ENCODE assay signal across 8 cellular contexts in genomic region chr10:61786728-61787127, GRCh38.
DNase-seq lines count a peak whose midpoint lies in the region; ATAC-seq and TF ChIP-seq lines count a peak whose summit lies in the region.

No MANE protein-coding gene starts in this region.

- H3K27me3 ChIP-seq in brain microvascular endothelial cell (replicated peaks) (no peaks in the 10 kb centered on the region), skeletal muscle tissue (ENCODE audit: control insufficient read depth in 3 of 3, insufficient read depth in 3 of 3, low read length in 3 of 3) (no peaks in the 10 kb centered on the region)

- no peak overlapping the region for H3K4me3 ChIP-seq in AG09309 (ENCODE audit: control insufficient read depth, low read depth, low read length)
- H3K4me3 ChIP-seq in brain microvascular endothelial cell (ENCODE audit: low read depth, low read length): no peak overlapping the region
- H3K4me3 ChIP-seq in skeletal muscle tissue (ENCODE audit: low read length in 3 of 3): no peak overlapping the region

- no peaks in the 10 kb centered on the region for H3K36me3 ChIP-seq in brain microvascular endothelial cell (replicated peaks)
- no peaks in the 10 kb centered on the region for H3K36me3 ChIP-seq in skeletal muscle tissue (ENCODE audit: control insufficient read depth in 3 of 3, insufficient read depth in 3 of 3, low read length in 3 of 3)

- peak; percentile 42 for DNase-seq in AG09309 (ENCODE audit: low read depth)
- DNase-seq in brain microvascular endothelial cell: peak; percentile 73
- no peak for DNase-seq in T1000 (lab: John Stamatoyannopoulos, UW)
- DNase-seq in NCI-H2227 (lab: John Stamatoyannopoulos, UW; ENCODE audit: unreplicated experiment): no peak
- no peak for DNase-seq in NCI-H187 treated with DMSO at 0.1 percent for 48 hours (lab: John Stamatoyannopoulos, UW)

- in situ Hi-C loops in brain microvascular endothelial cell (cut with HindIII; ENCODE audit: low pct_ligation_motif_present, low sequenced_read_pairs): no loop called here

- no peak for TF ChIP-seq CTCF in AG09309 (IDR thresholded peaks at IDR 0.05; ENCODE audit: control insufficient read depth, insufficient read depth, low read depth, low read length, missing control alignments)
- TF ChIP-seq CTCF in brain microvascular endothelial cell (IDR thresholded peaks at IDR 0.05; ENCODE audit: low read depth, low read length, missing control alignments): no peak

- H3K27ac ChIP-seq in brain microvascular endothelial cell (peak overlapping the region; percentile 52), skeletal muscle tissue (ENCODE audit: low read depth, low read length) (peak overlapping the region; percentile 18)

- peaks cover 0 to 3% (median 3%) of the 10 kb centered on the region in 3 donors for H3K4me1 ChIP-seq in skeletal muscle tissue (ENCODE audit: control insufficient read depth in 3 of 3, insufficient read depth in 3 of 3, low read length in 3 of 3)

- H3K9me3 ChIP-seq in skeletal muscle tissue (ENCODE audit: control insufficient read depth in 3 of 3, low read length in 3 of 3): no peaks in the 10 kb centered on the region

- H3K9ac ChIP-seq in skeletal muscle tissue (ENCODE audit: low read depth in 1 of 3, low read length in 3 of 3): no peak overlapping the region

- peak; percentile 99 for ATAC-seq in GM19395 (IDR thresholded peaks at IDR 0.05; ENCODE audit: unreplicated experiment)
- ATAC-seq in HG03280 (IDR thresholded peaks at IDR 0.05; ENCODE audit: unreplicated experiment): peak; percentile 97

Comparison
In these comparisons a context has a peak if more than half of its experiments do, and no peak if none do; other contexts are left out.
1. DNase-seq: peak in AG09309 (single experiment) and brain microvascular endothelial cell (single experiment); none in T1000 (single experiment), NCI-H2227 (single experiment) and NCI-H187 treated with DMSO at 0.1 percent for 48 hours (single experiment).